In the genomic region with DNA sequence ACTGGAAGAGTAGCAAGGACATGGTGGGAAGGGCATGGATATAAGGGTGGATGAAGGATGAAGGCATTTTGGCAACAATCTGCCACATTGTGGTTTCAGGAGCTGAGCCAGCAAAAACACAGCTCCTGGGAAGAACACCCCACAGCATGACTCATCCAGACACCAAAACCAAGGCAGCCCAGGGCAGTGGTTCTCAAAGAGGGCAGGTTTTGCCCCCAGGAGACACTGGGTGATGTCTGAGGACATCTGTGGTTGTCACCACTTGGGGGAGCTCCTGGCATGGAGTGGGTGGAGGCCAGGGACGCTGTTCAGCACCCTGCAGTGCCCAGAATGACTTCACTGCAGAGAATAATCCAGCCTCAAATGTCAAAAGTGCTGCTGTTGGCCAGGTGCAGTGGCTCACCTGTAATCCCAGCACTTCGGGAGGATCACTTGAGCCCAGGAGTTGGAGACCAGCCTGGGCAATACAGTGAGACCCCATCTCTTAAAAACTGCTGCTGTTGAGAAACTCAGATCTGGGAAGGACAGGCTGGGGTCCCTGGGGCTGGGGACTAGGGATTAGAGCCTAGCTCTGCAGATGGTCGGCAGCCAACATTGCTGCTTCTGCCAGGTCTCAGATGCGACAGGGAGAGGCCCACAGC, we compare ENCODE assay signal across 8 cellular contexts. TPM values are rescaled to one million over a fixed set of nuclear protein-coding genes. Genes with fewer than 3 reads are reported as not detected.
DNase-seq lines count a peak whose midpoint lies in the region; ATAC-seq and TF ChIP-seq lines count a peak whose summit lies in the region.

No MANE protein-coding gene starts in this region.

- ATAC-seq in activated CD8-positive, alpha-beta T cell treated with anti-CD3 and anti-CD28 coated beads for 36 hours = no peak

- intact Hi-C loops in activated CD8-positive, alpha-beta T cell treated with anti-CD3 and anti-CD28 coated beads for 36 hours (cut with micrococcal nuclease) = no loop called here
- intact Hi-C loops in lower leg skin (cut with DNase I; ENCODE audit: low total_unique reads) = no loop called here

- POLR2A ChIA-PET in activated CD8-positive, alpha-beta T cell treated with anti-CD3 and anti-CD28 coated beads for 36 hours (lab: Charles Lee) = no interaction called here

- peaks cover 11% of the 10 kb centered on the region for H3K9me3 Mint-ChIP-seq in activated CD8-positive, alpha-beta T cell treated with anti-CD3 and anti-CD28 coated beads for 36 hours

- 72 to 80% methylated on average over 3 of the region's 4 CpGs for WGBS in lower leg skin, 2 donors

- H3K36me3 Mint-ChIP-seq in activated CD8-positive, alpha-beta T cell treated with anti-CD3 and anti-CD28 coated beads for 36 hours (ENCODE audit: low read depth) = peaks cover 5% of the 10 kb centered on the region

- no peaks in the 10 kb centered on the region for H3K4me1 Mint-ChIP-seq in activated CD8-positive, alpha-beta T cell treated with anti-CD3 and anti-CD28 coated beads for 36 hours (ENCODE audit: low read depth)

- no peak overlapping the region for H3K4me3 ChIP-seq in lower leg skin (ENCODE audit: low read depth, poor library complexity, severe bottlenecking)

- CTCF ChIA-PET in activated CD8-positive, alpha-beta T cell treated with anti-CD3 and anti-CD28 coated beads for 36 hours (lab: Charles Lee) = no interaction called here

- no peak overlapping the region for H3K4me3 Mint-ChIP-seq in activated CD8-positive, alpha-beta T cell treated with anti-CD3 and anti-CD28 coated beads for 36 hours

- no peak for TF ChIP-seq POLR2A in lower leg skin (IDR thresholded peaks at IDR 0.05)

- TF ChIP-seq CTCF in activated CD8-positive, alpha-beta T cell treated with anti-CD3 and anti-CD28 coated beads for 36 hours (IDR thresholded peaks at IDR 0.05) = no peak
- TF ChIP-seq CTCF in lower leg skin (IDR thresholded peaks at IDR 0.05) = no peak

- H3K27me3 Mint-ChIP-seq in activated CD8-positive, alpha-beta T cell treated with anti-CD3 and anti-CD28 coated beads for 36 hours = no peaks in the 10 kb centered on the region

- H3K27ac Mint-ChIP-seq in activated CD8-positive, alpha-beta T cell treated with anti-CD3 and anti-CD28 coated beads for 36 hours = no peak overlapping the region

- peak; percentile 17 for DNase-seq in NCI-H510A treated with DMSO at 0.1 percent for 48 hours (lab: John Stamatoyannopoulos, UW)
- DNase-seq in NCI-H510A (lab: John Stamatoyannopoulos, UW) = no peak
- DNase-seq in Kasumi-1 (lab: John Stamatoyannopoulos, UW) = peak; percentile 15 to 53
- peak; percentile 21 for DNase-seq in activated CD8-positive, alpha-beta T cell treated with anti-CD3 and anti-CD28 coated beads for 36 hours
- peak; percentile 17 for DNase-seq in iPS DF 19.7 (ENCODE audit: low read depth, low spot score)
- no peak for DNase-seq in cortex of kidney (lab: John Stamatoyannopoulos, UW)
- DNase-seq in anterior cingulate cortex (lab: John Stamatoyannopoulos, UW) = no peak
- no peak for DNase-seq in lower leg skin (ENCODE audit: low spot score in 2 of 2)

RNA-seq across cellular contexts. Expression of a gene that starts 16.1 kb away (rescaled TPM):
- under 1 TPM in 1 of 2 experiments, not detected in 1; 0.23 TPM for total RNA-seq in activated CD8-positive, alpha-beta T cell treated with anti-CD3 and anti-CD28 coated beads for 36 hours
- under 1 TPM in 1 of 4 donors, not detected in 3; 0.13 TPM for total RNA-seq in lower leg skin

RNA-seq across cellular contexts. Expression of a gene that starts 27.8 kb away (rescaled TPM):
- total RNA-seq in activated CD8-positive, alpha-beta T cell treated with anti-CD3 and anti-CD28 coated beads for 36 hours = not detected
- not detected for total RNA-seq in lower leg skin

Comparison
In these comparisons a context has a peak if more than half of its experiments do, and no peak if none do; other contexts are left out.
1. DNase-seq: peak in NCI-H510A treated with DMSO at 0.1 percent for 48 hours (single experiment), Kasumi-1 (2 of 2), activated CD8-positive, alpha-beta T cell treated with anti-CD3 and anti-CD28 coated beads for 36 hours (single experiment) and iPS DF 19.7 (single experiment); none in NCI-H510A (single experiment), cortex of kidney (single experiment), anterior cingulate cortex (0 of 58) and lower leg skin (0 of 2).